Comparison of ENCODE assay signal across 8 cellular contexts in the genomic region with DNA sequence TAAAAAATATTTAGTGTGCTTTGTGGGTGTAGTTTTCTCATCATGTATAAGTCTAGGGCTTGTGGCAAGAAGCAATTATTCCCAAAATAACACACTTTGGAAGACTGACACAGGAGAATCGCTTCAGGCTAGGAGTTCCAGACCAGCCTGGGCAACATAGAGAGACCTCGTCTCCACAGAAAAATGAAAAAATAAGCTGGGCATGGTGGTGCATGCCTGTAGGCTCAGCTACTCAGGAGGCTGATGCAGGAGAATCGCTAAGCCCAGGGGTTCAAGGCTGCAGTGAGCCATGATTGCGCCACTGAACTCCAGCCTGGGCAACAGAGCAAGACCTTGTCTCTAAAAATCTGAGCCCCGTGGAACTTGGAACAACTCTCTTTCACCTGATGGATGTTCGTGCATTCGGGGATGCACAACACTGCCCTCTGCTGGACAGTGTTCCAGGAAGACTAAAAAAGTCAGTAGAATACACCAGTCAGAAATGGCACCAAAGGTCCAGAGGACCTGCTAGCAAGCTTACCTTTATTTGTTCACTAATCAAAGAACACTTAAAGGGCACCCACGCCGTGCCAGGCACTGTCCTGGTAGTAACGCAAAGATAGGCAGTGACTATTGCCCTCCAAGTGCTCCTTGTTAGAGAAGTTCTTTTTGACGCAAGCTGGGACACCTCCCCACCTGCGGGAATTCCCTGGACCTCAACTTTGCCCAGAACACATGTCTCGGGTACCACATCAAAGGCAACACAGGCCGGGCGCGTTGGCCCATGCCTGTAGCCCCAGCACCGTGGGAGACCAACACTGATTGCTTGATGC.
DNase-seq lines count a peak whose midpoint lies in the region; ATAC-seq, FAIRE-seq and TF ChIP-seq lines count a peak whose summit lies in the region.

No MANE protein-coding gene starts in this region.

- H3K36me3 ChIP-seq in WERI-Rb-1 = no peaks in the 10 kb centered on the region
- no peaks in the 10 kb centered on the region for H3K36me3 ChIP-seq in colonic mucosa
- H3K36me3 ChIP-seq in HepG2 (replicated peaks in 1 of 2; ENCODE audit: control insufficient read depth in 1 of 2, insufficient read depth in 2 of 2, low read length in 2 of 2) = no peaks in the 10 kb centered on the region

- FAIRE-seq in GM18507 (lab: Jason Lieb, UNC) (peak; percentile 77), HepG2 (lab: Jason Lieb, UNC) (peak; percentile 12)

- H3K27me3 ChIP-seq in WERI-Rb-1 (ENCODE audit: insufficient read depth, low read depth, severe bottlenecking) = peaks cover 4% of the 10 kb centered on the region
- H3K27me3 ChIP-seq in colonic mucosa = no peaks in the 10 kb centered on the region
- H3K27me3 ChIP-seq in HepG2 (ENCODE audit: control insufficient read depth in 1 of 2, insufficient read depth in 2 of 2, low read length in 2 of 2) = peaks cover 0 to 4% of the 10 kb centered on the region in 2 experiments; a peak in 1 of 5 replicates

- TF ChIP-seq RAD21 in HepG2 (CRISPR knock-in tag; IDR thresholded peaks at IDR 0.05) = 0 out of 2 replicates have a peak, but pooled peaks have one; percentile 33

- H3K9me3 ChIP-seq in WERI-Rb-1 (ENCODE audit: severe bottlenecking) (peaks cover 3% of the 10 kb centered on the region), colonic mucosa (no peaks in the 10 kb centered on the region), HepG2 (ENCODE audit: low read length) (no peaks in the 10 kb centered on the region)

- no peak overlapping the region for H3K4me3 ChIP-seq in AG09309 (ENCODE audit: control insufficient read depth, low read depth, low read length)
- no peak overlapping the region for H3K4me3 ChIP-seq in WERI-Rb-1 (ENCODE audit: low read depth, low read length)
- no peak overlapping the region for H3K4me3 ChIP-seq in colonic mucosa
- no peak overlapping the region for H3K4me3 ChIP-seq in HepG2 (replicated peaks in 1 of 3; ENCODE audit: insufficient read depth in 1 of 3, low read depth in 2 of 3, low read length in 3 of 3)

- WGBS in HepG2 (ENCODE audit: low lambda C conversion rate) = 11% methylated on average over 15 of the region's 17 CpGs

- H3K79me2 ChIP-seq in HepG2 (ENCODE audit: insufficient read depth, low read length) = no peaks in the 10 kb centered on the region

- H2AFZ ChIP-seq in HepG2 (ENCODE audit: low read length) = no peak overlapping the region

- BruUV-seq in HepG2 (replicated peaks; lab: Mats Ljungman, UMichigan) = no TSS peak

- H3K27ac ChIP-seq in WERI-Rb-1 = no peak overlapping the region
- H3K27ac ChIP-seq in colonic mucosa = no peak overlapping the region
- no peak overlapping the region for H3K27ac ChIP-seq in HepG2 (ENCODE audit: extremely low read length, insufficient read depth, low read length)

- H3K9ac ChIP-seq in colonic mucosa (ENCODE audit: low read depth in 2 of 2, low read length in 2 of 2) (no peak overlapping the region), HepG2 (ENCODE audit: insufficient read depth, low read depth, low read length) (no peak overlapping the region)

- no peak for TF ChIP-seq EP300 in HepG2 (IDR thresholded peaks at IDR 0.05; ENCODE audit: low read depth in 2 of 2, low read length in 2 of 2)
- TF ChIP-seq EP300 in HepG2 (CRISPR knock-in tag; IDR thresholded peaks at IDR 0.05; ENCODE audit: borderline replicate concordance) = no peak

- POLR2A ChIA-PET in HepG2 (lab: Yijun Ruan, JAX) = no interaction called here

- H4K20me1 ChIP-seq in HepG2 (ENCODE audit: insufficient read depth, low read length) = no peaks in the 10 kb centered on the region

- intact Hi-C loops in colonic mucosa (cut with DNase I) (loop anchor here (5.0 kb wide), 1 partner anchor 293 kb away; no protein-coding TSS in a partner anchor), HepG2 (cut with micrococcal nuclease; ENCODE audit: unreplicated experiment) (loop anchor here (2.0 to 5.0 kb wide), 3 partner anchors 312 to 741 kb away; no protein-coding TSS in a partner anchor)

- DNase-seq in AG09309 (ENCODE audit: low read depth) = peak; percentile 17
- peak; percentile 12 for DNase-seq in GM18507 (ENCODE audit: extremely low spot score, insufficient read length, low read depth)
- DNase-seq in NCI-H1694 (lab: John Stamatoyannopoulos, UW) = peak; percentile 39
- peak; percentile 66 for DNase-seq in WERI-Rb-1
- peak; percentile 70 for DNase-seq in colonic mucosa
- peak; percentile 35 for DNase-seq in HepG2 (ENCODE audit: low spot score)
- DNase-seq in stimulated activated CD8-positive, alpha-beta memory T cell treated with anti-CD3 and anti-CD28 coated beads, Interleukin-4, amount 100 ng/mL, for 1 hour (ENCODE audit: low read depth in 2 of 2, low spot score in 1 of 2) = peak; percentile 0 to 10

- TF ChIP-seq CTCF in AG09309 (IDR thresholded peaks at IDR 0.05; ENCODE audit: control insufficient read depth, insufficient read depth, low read depth, low read length, missing control alignments) (peak; percentile 71), WERI-Rb-1 (IDR thresholded peaks at IDR 0.05; ENCODE audit: low read depth, low read length) (peak; percentile 75), colonic mucosa (IDR thresholded peaks at IDR 0.05) (peak; percentile 58), HepG2 (CRISPR knock-in tag; IDR thresholded peaks at IDR 0.05) (peak; percentile 80)

- in situ Hi-C loops in HepG2 (cut with HindIII; ENCODE audit: extremely low pct_ligation_motif_present, low pct_unique_long_range_greater_than_20kb) = no loop called here

- H3K4me1 ChIP-seq in colonic mucosa = no peaks in the 10 kb centered on the region
- H3K4me1 ChIP-seq in HepG2 (ENCODE audit: insufficient read depth, low read length) = no peaks in the 10 kb centered on the region

- H3K4me2 ChIP-seq in HepG2 (ENCODE audit: low read depth, low read length) = no peak overlapping the region

- ATAC-seq in HepG2 = peak; percentile 75
- no peak for ATAC-seq in HG03095 (IDR thresholded peaks at IDR 0.05; ENCODE audit: unreplicated experiment)

- CTCF ChIA-PET in HepG2 (lab: Yijun Ruan, JAX; ENCODE audit: low intra/inter-chr PET ratio, low total read pairs) = interaction anchor here (0.8 to 1.3 kb wide), 2 partner anchors 310 to 742 kb away, joined by 3 to 4 read pairs; no protein-coding TSS in a partner anchor

- TF ChIP-seq POLR2A in HepG2 (IDR thresholded peaks at IDR 0.05; ENCODE audit: insufficient read depth in 1 of 2, low read depth in 2 of 2, low read length in 2 of 2) = no peak

TF ChIP-seq in HepG2, 621 proteins besides CTCF, POLR2A, EP300 and RAD21:
- TF ChIP-seq ETV5 (CRISPR knock-in tag; IDR thresholded peaks at IDR 0.05; ENCODE audit: borderline replicate concordance) = 0 out of 2 replicates have a peak, but pooled peaks have one; percentile 11
- no peak for TF ChIP-seq PAWR (CRISPR knock-in tag; IDR thresholded peaks at IDR 0.05; ENCODE audit: borderline replicate concordance)
- TF ChIP-seq STAG1 (CRISPR knock-in tag; IDR thresholded peaks at IDR 0.05) = peak; percentile 69
- TF ChIP-seq, protein P1, sequence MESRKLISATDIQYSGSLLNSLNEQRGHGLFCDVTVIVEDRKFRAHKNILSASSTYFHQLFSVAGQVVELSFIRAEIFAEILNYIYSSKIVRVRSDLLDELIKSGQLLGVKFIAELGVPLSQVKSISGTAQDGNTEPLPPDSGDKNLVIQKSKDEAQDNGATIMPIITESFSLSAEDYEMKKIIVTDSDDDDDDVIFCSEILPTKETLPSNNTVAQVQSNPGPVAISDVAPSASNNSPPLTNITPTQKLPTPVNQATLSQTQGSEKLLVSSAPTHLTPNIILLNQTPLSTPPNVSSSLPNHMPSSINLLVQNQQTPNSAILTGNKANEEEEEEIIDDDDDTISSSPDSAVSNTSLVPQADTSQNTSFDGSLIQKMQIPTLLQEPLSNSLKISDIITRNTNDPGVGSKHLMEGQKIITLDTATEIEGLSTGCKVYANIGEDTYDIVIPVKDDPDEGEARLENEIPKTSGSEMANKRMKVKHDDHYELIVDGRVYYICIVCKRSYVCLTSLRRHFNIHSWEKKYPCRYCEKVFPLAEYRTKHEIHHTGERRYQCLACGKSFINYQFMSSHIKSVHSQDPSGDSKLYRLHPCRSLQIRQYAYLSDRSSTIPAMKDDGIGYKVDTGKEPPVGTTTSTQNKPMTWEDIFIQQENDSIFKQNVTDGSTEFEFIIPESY (CRISPR knock-in tag; IDR thresholded peaks at IDR 0.05) = no peak
- no peak for TF ChIP-seq IRX3 (CRISPR knock-in tag; IDR thresholded peaks at IDR 0.05; ENCODE audit: borderline replicate concordance, low read depth)
- TF ChIP-seq ZNF605 (CRISPR knock-in tag; IDR thresholded peaks at IDR 0.05) = no peak
- TF ChIP-seq, protein P2, sequence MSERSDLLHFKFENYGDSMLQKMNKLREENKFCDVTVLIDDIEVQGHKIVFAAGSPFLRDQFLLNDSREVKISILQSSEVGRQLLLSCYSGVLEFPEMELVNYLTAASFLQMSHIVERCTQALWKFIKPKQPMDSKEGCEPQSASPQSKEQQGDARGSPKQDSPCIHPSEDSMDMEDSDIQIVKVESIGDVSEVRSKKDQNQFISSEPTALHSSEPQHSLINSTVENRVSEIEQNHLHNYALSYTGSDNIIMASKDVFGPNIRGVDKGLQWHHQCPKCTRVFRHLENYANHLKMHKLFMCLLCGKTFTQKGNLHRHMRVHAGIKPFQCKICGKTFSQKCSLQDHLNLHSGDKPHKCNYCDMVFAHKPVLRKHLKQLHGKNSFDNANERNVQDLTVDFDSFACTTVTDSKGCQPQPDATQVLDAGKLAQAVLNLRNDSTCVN (CRISPR knock-in tag; IDR thresholded peaks at IDR 0.05; ENCODE audit: borderline replicate concordance) = no peak
- TF ChIP-seq SMC3 (IDR thresholded peaks at IDR 0.05; ENCODE audit: low read length) = peak; percentile 75
- TF ChIP-seq, protein P3, sequence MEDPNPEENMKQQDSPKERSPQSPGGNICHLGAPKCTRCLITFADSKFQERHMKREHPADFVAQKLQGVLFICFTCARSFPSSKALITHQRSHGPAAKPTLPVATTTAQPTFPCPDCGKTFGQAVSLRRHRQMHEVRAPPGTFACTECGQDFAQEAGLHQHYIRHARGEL (CRISPR knock-in tag; IDR thresholded peaks at IDR 0.05) = no peak

Comparison
In these comparisons a context has a peak if more than half of its experiments do, and no peak if none do; other contexts are left out.
1. DNase-seq: peak in every context shown above with its lines; median percentile 70 in colonic mucosa; 66 in WERI-Rb-1; 39 in NCI-H1694; 35 in HepG2; 17 in AG09309; 12 in GM18507; 5 in stimulated activated CD8-positive, alpha-beta memory T cell treated with anti-CD3 and anti-CD28 coated beads, Interleukin-4, amount 100 ng/mL, for 1 hour.